In genomic region chrX:120476714-120477113, GRCh38 we compare ENCODE assay signal across 11 cellular contexts.
"Had no signal": no experiment of that assay in that cellular context is flagged by ENCODE, and none has a peak within 500 bp of the region (broad histone marks: within the 10 kb centered on the region; RNA-seq: fewer than 3 reads in every experiment).

No MANE protein-coding gene starts in this region.

- H3K36me3 ChIP-seq: HAP-1 had no signal

- H3K4me3 ChIP-seq: GM23248, GM23338, HAP-1 had no signal

- DNase-seq: GM23248, GOT3, H7, H9, HCEC 1CT, HFFc6 had no signal

- H3K4me3 Mint-ChIP-seq: GM23338, H9, HFFc6 had no signal

- H3K27ac ChIP-seq: GM23248 had no signal

- H3K4me1 ChIP-seq: HAP-1 had no signal

- H3K4me1 Mint-ChIP-seq: GM23338, H9 had no signal

- H3K9me3 ChIP-seq: HAP-1 had no signal

- H3K4me2 ChIP-seq: GM23338 had no signal

- H3K9ac ChIP-seq: GM23248 had no signal

- ATAC-seq: GM23338, HCT116 had no signal

- FAIRE-seq: H1, H54 had no signal

- H2AFZ ChIP-seq: GM23248, GM23338 had no signal

- H3K27ac Mint-ChIP-seq: GM23338, H9 had no signal

- H3K9me3 Mint-ChIP-seq: GM23338, HFFc6 had no signal
